ENCODE assay signal across 2 cellular contexts in the genomic region with DNA sequence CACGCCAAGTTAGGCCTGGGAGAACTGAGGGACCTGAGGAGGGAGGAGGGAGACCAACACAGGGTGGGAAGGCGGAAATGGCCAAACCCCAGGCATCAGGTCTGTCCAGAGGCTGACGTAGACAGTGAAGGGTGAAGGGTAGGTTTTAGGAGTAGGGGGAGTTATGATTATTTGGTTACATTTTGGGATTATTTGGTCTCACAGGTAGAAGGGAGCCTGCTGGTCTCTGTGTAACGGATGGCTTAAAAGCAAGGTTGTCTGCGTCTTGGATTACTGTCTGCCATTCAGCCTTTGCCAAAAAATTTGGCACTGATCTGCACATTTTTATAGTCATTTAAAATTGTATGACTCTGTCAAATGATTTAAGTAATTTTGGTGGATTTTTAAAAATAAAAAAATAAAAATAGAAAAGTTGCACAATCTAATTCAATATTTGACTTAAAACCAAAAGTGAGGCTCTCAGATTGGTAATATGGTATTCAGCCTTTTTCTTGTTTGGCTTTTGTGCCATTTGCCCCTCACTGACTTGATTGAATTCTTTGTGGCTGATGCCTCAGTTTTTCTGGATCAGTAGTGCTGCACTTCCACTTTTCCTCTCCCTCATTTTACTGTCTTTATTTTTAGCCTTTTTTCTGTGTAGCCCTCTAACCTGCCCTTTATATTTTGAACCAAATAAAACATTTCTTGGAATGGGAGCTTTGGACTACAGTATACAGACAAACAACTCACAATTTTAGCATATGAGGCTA.
TF ChIP-seq lines count a peak whose summit lies in the region.

No MANE protein-coding gene starts in this region.

TF ChIP-seq in HepG2, 621 proteins besides CTCF, POLR2A, EP300 and RAD21 (continues in another document):
- TF ChIP-seq, protein P1, sequence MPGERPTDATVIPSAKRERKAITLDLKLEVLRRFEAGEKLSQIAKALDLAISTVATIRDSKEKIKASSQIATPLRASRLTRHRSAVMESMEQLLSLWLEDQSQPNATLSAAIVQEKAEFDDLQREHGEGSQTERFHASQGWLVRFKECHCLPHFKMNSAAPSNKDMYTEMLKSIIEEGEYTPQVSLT (CRISPR knock-in tag; IDR thresholded peaks at IDR 0.05; ENCODE audit: borderline replicate concordance, low read depth): no peak
- TF ChIP-seq, protein P2, sequence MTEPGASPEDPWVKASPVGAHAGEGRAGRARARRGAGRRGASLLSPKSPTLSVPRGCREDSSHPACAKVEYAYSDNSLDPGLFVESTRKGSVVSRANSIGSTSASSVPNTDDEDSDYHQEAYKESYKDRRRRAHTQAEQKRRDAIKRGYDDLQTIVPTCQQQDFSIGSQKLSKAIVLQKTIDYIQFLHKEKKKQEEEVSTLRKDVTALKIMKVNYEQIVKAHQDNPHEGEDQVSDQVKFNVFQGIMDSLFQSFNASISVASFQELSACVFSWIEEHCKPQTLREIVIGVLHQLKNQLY (CRISPR knock-in tag; IDR thresholded peaks at IDR 0.05): no peak
- TF ChIP-seq ZSCAN21 (CRISPR knock-in tag; IDR thresholded peaks at IDR 0.05; ENCODE audit: borderline replicate concordance) (no peak), PAWR (CRISPR knock-in tag; IDR thresholded peaks at IDR 0.05; ENCODE audit: borderline replicate concordance) (0 out of 2 replicates have a peak, but pooled peaks have one; percentile 7), ZNF710 (CRISPR knock-in tag; IDR thresholded peaks at IDR 0.05; ENCODE audit: borderline replicate concordance) (no peak), PCBP2 (optimal IDR thresholded peaks at IDR 0.05; ENCODE audit: low read depth, low read length, poor library complexity, severe bottlenecking) (peak; percentile 63), TFDP2 (CRISPR knock-in tag; IDR thresholded peaks at IDR 0.05) (no peak), RFX5 (IDR thresholded peaks at IDR 0.05; ENCODE audit: low read depth, low read length) (no peak), NFATC3 (CRISPR knock-in tag; IDR thresholded peaks at IDR 0.05) (no peak), ZNF510 (CRISPR knock-in tag; IDR thresholded peaks at IDR 0.05; ENCODE audit: low read depth) (no peak), HNRNPH1 (optimal IDR thresholded peaks at IDR 0.05; ENCODE audit: low read depth, low read length) (peak; percentile 36), ZNF513 (CRISPR knock-in tag; conservative IDR thresholded peaks at IDR 0.05) (no peak), KMT2A (CRISPR knock-in tag; IDR thresholded peaks at IDR 0.05) (no peak), CBX5 (CRISPR knock-in tag; IDR thresholded peaks at IDR 0.05; ENCODE audit: borderline replicate concordance) (no peak), KDM2A (CRISPR knock-in tag; IDR thresholded peaks at IDR 0.05; ENCODE audit: borderline replicate concordance, low read depth) (no peak), SMAD1 (CRISPR knock-in tag; IDR thresholded peaks at IDR 0.05; ENCODE audit: borderline replicate concordance, low read depth) (no peak), ATF1 (CRISPR knock-in tag; IDR thresholded peaks at IDR 0.05) (no peak), HOXA3 (CRISPR knock-in tag; IDR thresholded peaks at IDR 0.05) (0 out of 2 replicates have a peak, but pooled peaks have one; percentile 11), KAT7 (CRISPR knock-in tag; IDR thresholded peaks at IDR 0.05; ENCODE audit: borderline replicate concordance) (no peak)
- TF ChIP-seq, protein P3, sequence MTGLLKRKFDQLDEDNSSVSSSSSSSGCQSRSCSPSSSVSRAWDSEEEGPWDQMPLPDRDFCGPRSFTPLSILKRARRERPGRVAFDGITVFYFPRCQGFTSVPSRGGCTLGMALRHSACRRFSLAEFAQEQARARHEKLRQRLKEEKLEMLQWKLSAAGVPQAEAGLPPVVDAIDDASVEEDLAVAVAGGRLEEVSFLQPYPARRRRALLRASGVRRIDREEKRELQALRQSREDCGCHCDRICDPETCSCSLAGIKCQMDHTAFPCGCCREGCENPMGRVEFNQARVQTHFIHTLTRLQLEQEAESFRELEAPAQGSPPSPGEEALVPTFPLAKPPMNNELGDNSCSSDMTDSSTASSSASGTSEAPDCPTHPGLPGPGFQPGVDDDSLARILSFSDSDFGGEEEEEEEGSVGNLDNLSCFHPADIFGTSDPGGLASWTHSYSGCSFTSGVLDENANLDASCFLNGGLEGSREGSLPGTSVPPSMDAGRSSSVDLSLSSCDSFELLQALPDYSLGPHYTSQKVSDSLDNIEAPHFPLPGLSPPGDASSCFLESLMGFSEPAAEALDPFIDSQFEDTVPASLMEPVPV (CRISPR knock-in tag; IDR thresholded peaks at IDR 0.05): no peak
- TF ChIP-seq, protein P4, sequence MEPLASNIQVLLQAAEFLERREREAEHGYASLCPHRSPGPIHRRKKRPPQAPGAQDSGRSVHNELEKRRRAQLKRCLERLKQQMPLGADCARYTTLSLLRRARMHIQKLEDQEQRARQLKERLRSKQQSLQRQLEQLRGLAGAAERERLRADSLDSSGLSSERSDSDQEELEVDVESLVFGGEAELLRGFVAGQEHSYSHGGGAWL (CRISPR knock-in tag; IDR thresholded peaks at IDR 0.05): no peak

TF ChIP-seq in HEK293T, 16 proteins besides CTCF, POLR2A, EP300 and RAD21:
- TF ChIP-seq ARNT (IDR thresholded peaks at IDR 0.05) (no peak), FOXA1 (IDR thresholded peaks at IDR 0.05) (no peak), FOXK2 (IDR thresholded peaks at IDR 0.05) (no peak), BHLHE40 (IDR thresholded peaks at IDR 0.05; ENCODE audit: borderline replicate concordance) (no peak), NFRKB (IDR thresholded peaks at IDR 0.05) (no peak), FOXM1 (IDR thresholded peaks at IDR 0.05; ENCODE audit: borderline replicate concordance) (no peak), SUZ12 (IDR thresholded peaks at IDR 0.05) (no peak), TARDBP (IDR thresholded peaks at IDR 0.05) (no peak), SP1 (IDR thresholded peaks at IDR 0.05) (no peak), ELF4 (IDR thresholded peaks at IDR 0.05) (no peak), CTBP1 (IDR thresholded peaks at IDR 0.05; ENCODE audit: borderline replicate concordance) (no peak), LEF1 (IDR thresholded peaks at IDR 0.05; ENCODE audit: borderline replicate concordance) (no peak), ZNF384 (IDR thresholded peaks at IDR 0.05) (no peak), HDGF (IDR thresholded peaks at IDR 0.05; ENCODE audit: borderline replicate concordance) (no peak), L3MBTL2 (conservative IDR thresholded peaks at IDR 0.05) (no peak)
- TF ChIP-seq, protein P5, sequence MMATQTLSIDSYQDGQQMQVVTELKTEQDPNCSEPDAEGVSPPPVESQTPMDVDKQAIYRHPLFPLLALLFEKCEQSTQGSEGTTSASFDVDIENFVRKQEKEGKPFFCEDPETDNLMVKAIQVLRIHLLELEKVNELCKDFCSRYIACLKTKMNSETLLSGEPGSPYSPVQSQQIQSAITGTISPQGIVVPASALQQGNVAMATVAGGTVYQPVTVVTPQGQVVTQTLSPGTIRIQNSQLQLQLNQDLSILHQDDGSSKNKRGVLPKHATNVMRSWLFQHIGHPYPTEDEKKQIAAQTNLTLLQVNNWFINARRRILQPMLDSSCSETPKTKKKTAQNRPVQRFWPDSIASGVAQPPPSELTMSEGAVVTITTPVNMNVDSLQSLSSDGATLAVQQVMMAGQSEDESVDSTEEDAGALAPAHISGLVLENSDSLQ (IDR thresholded peaks at IDR 0.05): no peak
